9 cellular contexts compared by ENCODE assay signal in the genomic region with DNA sequence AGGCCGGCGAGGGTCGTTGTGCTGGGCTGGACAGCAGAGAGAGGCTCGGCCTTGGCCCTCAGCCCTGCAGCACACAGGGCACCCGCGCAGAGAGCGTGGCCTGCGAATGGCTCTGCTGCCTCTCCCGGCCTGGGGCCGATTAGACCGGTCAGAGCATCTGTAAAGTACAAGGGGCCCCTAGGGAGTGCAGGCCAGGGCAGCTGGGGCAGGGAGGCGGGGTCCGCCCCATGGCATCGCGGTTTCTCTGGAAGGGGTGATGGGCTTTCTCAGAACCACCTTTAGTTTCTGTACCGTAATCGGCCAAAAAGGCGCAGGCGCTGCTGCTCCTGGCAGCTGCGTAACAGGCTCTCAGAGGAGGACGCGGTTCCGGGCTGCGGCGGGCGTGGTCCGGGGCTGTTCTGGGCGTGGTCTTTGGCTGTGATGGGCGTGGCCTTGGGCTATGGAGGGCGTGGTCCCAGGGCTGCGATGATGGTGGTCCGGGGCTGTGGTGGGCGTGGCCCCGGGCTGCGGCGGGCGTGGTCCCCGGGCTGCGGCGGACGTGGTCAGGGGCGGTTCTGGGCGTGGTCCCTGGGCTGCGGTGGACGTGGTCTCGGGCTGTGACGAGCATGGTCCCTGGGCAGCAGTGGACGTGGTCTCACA. TPM values are rescaled to one million over a fixed set of nuclear protein-coding genes. Genes with fewer than 3 reads are reported as not detected.
DNase-seq lines count a peak whose midpoint lies in the region; ATAC-seq, FAIRE-seq and TF ChIP-seq lines count a peak whose summit lies in the region.
"Had no signal": no experiment of that assay in that cellular context is flagged by ENCODE, and none has a peak within 500 bp of the region (broad histone marks: within the 10 kb centered on the region; RNA-seq: fewer than 3 reads in every experiment).

No MANE protein-coding gene starts in this region.

- DNase-seq in Caco-2 (peak; percentile 90 to 91), SW480 (ENCODE audit: low spot score) (peak; percentile 78), adipocyte (ENCODE audit: low read depth) (peak; percentile 69), right cardiac atrium (peak; percentile 83 to 94 (median 92)), urothelium cell line (ENCODE audit: low spot score) (peak; percentile 93)

- H3K9me3 ChIP-seq in Caco-2 = no peaks in the 10 kb centered on the region
- H3K9me3 ChIP-seq in HUES64 (ENCODE audit: insufficient read depth, low read depth, low read length) = no peaks in the 10 kb centered on the region
- no peaks in the 10 kb centered on the region for H3K9me3 ChIP-seq in adipocyte (ENCODE audit: control insufficient read depth, low read length)
- H3K9me3 ChIP-seq in right cardiac atrium (ENCODE audit: control insufficient read depth, low read length) = no peaks in the 10 kb centered on the region

- H3K4me3 ChIP-seq in Caco-2 (ENCODE audit: low read depth, low read length) = peak overlapping the region; percentile 40
- H3K4me3 ChIP-seq in HUES64 (ENCODE audit: low read length) = peak overlapping the region; percentile 66
- peak overlapping the region; percentile 82 for H3K4me3 ChIP-seq in adipocyte (ENCODE audit: low read length)
- peak overlapping the region; percentile 47 for H3K4me3 ChIP-seq in right cardiac atrium (ENCODE audit: low read length)
- peak overlapping the region; percentile 72 for H3K4me3 ChIP-seq in rectal smooth muscle tissue (ENCODE audit: low read length)

- CTCF ChIA-PET in Caco-2 (lab: Charles Lee) = interaction anchor here (0.7 to 0.9 kb wide), 2 partner anchors 11 to 810 kb away, joined by 4 to 6 read pairs; no protein-coding TSS in a partner anchor

- no peaks in the 10 kb centered on the region for H3K4me1 Mint-ChIP-seq in Caco-2 (ENCODE audit: low read depth, unreplicated experiment)

- H3K4me3 Mint-ChIP-seq in Caco-2 (ENCODE audit: unreplicated experiment) = peak overlapping the region; percentile 72

- TF ChIP-seq CTCF in Caco-2 (IDR thresholded peaks at IDR 0.05; ENCODE audit: insufficient read depth in 1 of 2, low read depth in 1 of 2, low read length in 1 of 2, severe bottlenecking in 1 of 2, unreplicated experiment in 1 of 2) = no peak

- H3K27ac ChIP-seq in HUES64 (ENCODE audit: low read depth, low read length) (no peak overlapping the region; the same call in 1 of the 2 replicates), right cardiac atrium (ENCODE audit: low read length) (peak overlapping the region; percentile 67), rectal smooth muscle tissue (ENCODE audit: low read depth, low read length) (peak overlapping the region; percentile 45)

- intact Hi-C loops in Caco-2 (cut with micrococcal nuclease; ENCODE audit: unreplicated experiment) = loop anchor here (1.0 kb wide), 1 partner anchor 29 kb away; no protein-coding TSS in a partner anchor
- intact Hi-C loops in right cardiac atrium (cut with DNase I) = no loop called here

- POLR2A ChIA-PET in Caco-2 (lab: Charles Lee) = interaction anchor here (0.5 kb wide), 1 partner anchor 384 kb away, joined by 4 read pairs; no protein-coding TSS in a partner anchor

- FAIRE-seq in urothelium cell line (lab: Jason Lieb, UNC) = peak; percentile 99
- FAIRE-seq: colon had no signal

- H3K4me1 ChIP-seq in Caco-2 = peaks cover 14% of the 10 kb centered on the region
- no peaks in the 10 kb centered on the region for H3K4me1 ChIP-seq in HUES64 (ENCODE audit: insufficient read depth, low read length)
- H3K4me1 ChIP-seq in adipocyte (ENCODE audit: control insufficient read depth, insufficient read depth, low read length) = peaks cover 10% of the 10 kb centered on the region
- no peaks in the 10 kb centered on the region for H3K4me1 ChIP-seq in right cardiac atrium (ENCODE audit: control insufficient read depth, insufficient read depth, low read length)
- peaks cover 9% of the 10 kb centered on the region for H3K4me1 ChIP-seq in rectal smooth muscle tissue (ENCODE audit: control insufficient read depth, insufficient read depth, low read length)

- H3K9me3 Mint-ChIP-seq in Caco-2 (ENCODE audit: unreplicated experiment) = peaks cover 4% of the 10 kb centered on the region

- ATAC-seq in GM21447 (IDR thresholded peaks at IDR 0.05; ENCODE audit: unreplicated experiment) (peak; percentile 94), right cardiac atrium (peak; percentile 96 to 98)

- H3K27ac Mint-ChIP-seq in Caco-2 (ENCODE audit: unreplicated experiment) = peak overlapping the region; percentile 36

- H3K27me3 ChIP-seq in Caco-2 (replicated peaks; ENCODE audit: control insufficient read depth, insufficient read depth, low read length) = no peaks in the 10 kb centered on the region
- H3K27me3 ChIP-seq in HUES64 (ENCODE audit: insufficient read depth, low read length) = peaks cover 19% of the 10 kb centered on the region
- peaks cover 8% of the 10 kb centered on the region for H3K27me3 ChIP-seq in adipocyte (replicated peaks; ENCODE audit: control insufficient read depth, insufficient read depth, low read length)
- H3K27me3 ChIP-seq in right cardiac atrium (ENCODE audit: control insufficient read depth, insufficient read depth) = no peaks in the 10 kb centered on the region
- H3K27me3 ChIP-seq in rectal smooth muscle tissue (ENCODE audit: control insufficient read depth, insufficient read depth, low read length) = no peaks in the 10 kb centered on the region

- WGBS in HUES64 = under 1% methylated on average over 48 of the region's 48 CpGs
- under 1% methylated on average over 48 of the region's 48 CpGs for WGBS in right cardiac atrium

- peak overlapping the region; percentile 21; the same call in 1 of the 2 replicates for H3K9ac ChIP-seq in HUES64 (ENCODE audit: low read depth, low read length)
- peak overlapping the region; percentile 72 for H3K9ac ChIP-seq in adipocyte (ENCODE audit: low read length)
- H3K9ac ChIP-seq in rectal smooth muscle tissue (ENCODE audit: low read length) = peak overlapping the region; percentile 68

- no peaks in the 10 kb centered on the region for H3K27me3 Mint-ChIP-seq in Caco-2 (ENCODE audit: insufficient read depth, unreplicated experiment)

- H3K36me3 ChIP-seq in Caco-2 (ENCODE audit: control insufficient read depth, insufficient read depth, low read length) = no peaks in the 10 kb centered on the region
- H3K36me3 ChIP-seq in HUES64 (ENCODE audit: insufficient read depth, low read length) = no peaks in the 10 kb centered on the region
- no peaks in the 10 kb centered on the region for H3K36me3 ChIP-seq in adipocyte (ENCODE audit: control insufficient read depth, insufficient read depth, low read length, severe bottlenecking)
- no peaks in the 10 kb centered on the region for H3K36me3 ChIP-seq in rectal smooth muscle tissue (ENCODE audit: control insufficient read depth, insufficient read depth, low read length)

- no TSS peak for BruUV-seq in Caco-2 (replicated peaks; lab: Mats Ljungman, UMichigan)

- no peaks in the 10 kb centered on the region for H3K36me3 Mint-ChIP-seq in Caco-2 (ENCODE audit: insufficient read depth, unreplicated experiment)

RNA-seq across cellular contexts. Expression of gene GPR148, which starts 1.5 kb away (rescaled TPM):
- total RNA-seq in Caco-2 (2022) = not detected in 2 replicates
- not detected for polyA plus RNA-seq in HUES64 (2013, experiment 1 of 2)
- polyA plus RNA-seq in HUES64 (2013, experiment 2 of 2) = not detected
- total RNA-seq in right cardiac atrium = not detected
- not detected for polyA plus RNA-seq in right cardiac atrium

RNA-seq across cellular contexts. Expression of gene AMER3, which starts 27.9 kb away (rescaled TPM):
- total RNA-seq in Caco-2 (2022) (0.79 TPM in 2 replicates), right cardiac atrium (not detected)
- polyA plus RNA-seq in HUES64 (2013, experiment 1 of 2) = 0.25 TPM
- 0.13 TPM for polyA plus RNA-seq in HUES64 (2013, experiment 2 of 2)
- polyA plus RNA-seq in right cardiac atrium = 0.02 TPM

Comparison
In these comparisons a context has a peak if more than half of its experiments do, and no peak if none do; other contexts are left out.
1. H3K9ac ChIP-seq: peak in every context shown above with its lines; median percentile 72 in adipocyte; 68 in rectal smooth muscle tissue; 21 in HUES64.